In genomic region chr5:151002250-151002649, GRCh38 we compare ENCODE assay signal across 10 cellular contexts. TPM values are rescaled to one million over a fixed set of nuclear protein-coding genes. Genes with fewer than 3 reads are reported as not detected.
DNase-seq lines count a peak whose midpoint lies in the region; ATAC-seq, FAIRE-seq and TF ChIP-seq lines count a peak whose summit lies in the region.
"Had no signal": no experiment of that assay in that cellular context is flagged by ENCODE, and none has a peak within 500 bp of the region (broad histone marks: within the 10 kb centered on the region; RNA-seq: fewer than 3 reads in every experiment).

No MANE protein-coding gene starts in this region.

- H3K9me3 ChIP-seq in K562 (replicated peaks; ENCODE audit: control insufficient read depth, insufficient read depth, low read depth, low read length) (no peaks in the 10 kb centered on the region), HepG2 (ENCODE audit: low read length) (no peaks in the 10 kb centered on the region)
- H3K9me3 ChIP-seq: SJSA1 had no signal

- no peak overlapping the region for H3K9ac ChIP-seq in K562 (ENCODE audit: insufficient read depth in 1 of 2, low read depth in 2 of 2, low read length in 2 of 2)
- no peak overlapping the region for H3K9ac ChIP-seq in HepG2 (ENCODE audit: insufficient read depth, low read depth, low read length)

- H3K27me3 ChIP-seq in K562 (ENCODE audit: control insufficient read depth in 2 of 2, insufficient read depth in 2 of 2, low read length in 2 of 2) (0 out of 5 replicates have a peak, but pooled peaks cover 0 to 5% of the 10 kb centered on the region in 2 experiments), HepG2 (ENCODE audit: control insufficient read depth in 1 of 2, insufficient read depth in 2 of 2, low read length in 2 of 2) (no peaks in the 10 kb centered on the region)
- H3K27me3 ChIP-seq: SJSA1 had no signal

- H4K20me1 ChIP-seq in K562 (replicated peaks; ENCODE audit: control insufficient read depth, insufficient read depth, low read length): no peaks in the 10 kb centered on the region
- no peaks in the 10 kb centered on the region for H4K20me1 ChIP-seq in HepG2 (ENCODE audit: insufficient read depth, low read length)

- H3K4me3 ChIP-seq in K562 (no peak overlapping the region), HepG2 (replicated peaks in 1 of 3; ENCODE audit: insufficient read depth in 1 of 3, low read depth in 2 of 3, low read length in 3 of 3) (no peak overlapping the region)
- H3K4me3 ChIP-seq: SJSA1 had no signal

- ATAC-seq in K562 (peak; percentile 79), HepG2 (peak; percentile 28; the same call in 2 of the 3 replicates), GM19023 (IDR thresholded peaks at IDR 0.05; ENCODE audit: unreplicated experiment) (no peak)

- no peak overlapping the region for H3K4me2 ChIP-seq in K562 (ENCODE audit: insufficient read depth, low read length)
- H3K4me2 ChIP-seq in HepG2 (ENCODE audit: low read depth, low read length): no peak overlapping the region

- H3K4me1 ChIP-seq in K562 (replicated peaks in 1 of 2; ENCODE audit: control insufficient read depth in 2 of 2, insufficient read depth in 2 of 2, low read length in 2 of 2) (peaks cover 0 to 6% of the 10 kb centered on the region in 2 experiments; a peak in 3 of 5 replicates), HepG2 (ENCODE audit: insufficient read depth, low read length) (peaks cover 59% of the 10 kb centered on the region)
- H3K4me1 ChIP-seq: SJSA1 had no signal

- no peaks in the 10 kb centered on the region for H3K36me3 ChIP-seq in K562 (ENCODE audit: control insufficient read depth, insufficient read depth, low read length)
- H3K36me3 ChIP-seq in HepG2 (replicated peaks in 1 of 2; ENCODE audit: control insufficient read depth in 1 of 2, insufficient read depth in 2 of 2, low read length in 2 of 2): no peaks in the 10 kb centered on the region
- H3K36me3 ChIP-seq: SJSA1 had no signal

- no peaks in the 10 kb centered on the region for H3K9me1 ChIP-seq in K562 (ENCODE audit: control insufficient read depth, insufficient read depth, low read length)

- peak; percentile 52 for DNase-seq in AG08395 (ENCODE audit: low spot score)
- DNase-seq in HT-29 (ENCODE audit: low spot score): peak; percentile 56
- DNase-seq in K562 (ENCODE audit: extremely low read depth in 1 of 4, low spot score in 3 of 4): peak; percentile 36 to 61 (median 42)
- peak; percentile 58 for DNase-seq in HepG2 (ENCODE audit: low spot score)
- DNase-seq in activated gamma-delta T cell (lab: John Stamatoyannopoulos, UW): no peak
- no peak for DNase-seq in activated CD4-positive, alpha-beta T cell treated with anti-CD3 and anti-CD28 coated beads for 1 hour
- no peak for DNase-seq in GOT3 (lab: John Stamatoyannopoulos, UW)

- TF ChIP-seq POLR2A in K562 (conservative IDR thresholded peaks at IDR 0.05) (no peak), HepG2 (IDR thresholded peaks at IDR 0.05; ENCODE audit: insufficient read depth in 1 of 2, low read depth in 2 of 2, low read length in 2 of 2) (no peak)

- FAIRE-seq in K562 (lab: Jason Lieb, UNC): peak; percentile 79
- no peak for FAIRE-seq in HepG2 (lab: Jason Lieb, UNC)
- FAIRE-seq: GM12891 had no signal

- CTCF ChIA-PET in K562 (lab: Yijun Ruan, JAX; ENCODE audit: low intra/inter-chr PET ratio) (interaction anchor here (1.3 to 2.8 kb wide), 5 partner anchors 45 to 162 kb away, joined by 4 to 31 read pairs (median 8); no protein-coding TSS in a partner anchor), HepG2 (lab: Yijun Ruan, JAX; ENCODE audit: low intra/inter-chr PET ratio, low total read pairs) (interaction anchor here (1.3 to 2.3 kb wide), 3 partner anchors 46 to 112 kb away, joined by 6 to 27 read pairs (median 19); no protein-coding TSS in a partner anchor)

- TF ChIP-seq CTCF in K562 (IDR thresholded peaks at IDR 0.05 in 2 of 3, conservative IDR thresholded peaks at IDR 0.05 in 1 of 3; ENCODE audit: insufficient read depth in 2 of 3, low read depth in 1 of 3, low read length in 3 of 3) (peak; percentile 56 to 82 (median 68); a peak in 5 of 6 replicates), HepG2 (CRISPR knock-in tag; IDR thresholded peaks at IDR 0.05) (peak; percentile 71)

- BruUV-seq in K562 (replicated peaks; lab: Mats Ljungman, UMichigan) (no TSS peak), HepG2 (replicated peaks; lab: Mats Ljungman, UMichigan) (no TSS peak)

- TF ChIP-seq RAD21 in K562 (CRISPR knock-in tag; conservative IDR thresholded peaks at IDR 0.05 in 1 of 2, IDR thresholded peaks at IDR 0.05 in 1 of 2): peak; percentile 88 to 96
- TF ChIP-seq RAD21 in HepG2 (CRISPR knock-in tag; IDR thresholded peaks at IDR 0.05): peak; percentile 67

- H3K27ac ChIP-seq in K562 (ENCODE audit: extremely low read depth, low read depth, low read length) (no peak overlapping the region), HepG2 (ENCODE audit: extremely low read length, insufficient read depth, low read length) (no peak overlapping the region)
- H3K27ac ChIP-seq: SJSA1 had no signal

- 6% methylated on average over 1 of the region's 2 CpGs for WGBS in K562 (ENCODE audit: insufficient coverage, low coverage, missing lambda C conversion rate)
- WGBS in HepG2 (ENCODE audit: low lambda C conversion rate): 12% methylated on average over 2 of the region's 2 CpGs

- H3K79me2 ChIP-seq in K562 (ENCODE audit: control insufficient read depth, insufficient read depth, low read length): no peaks in the 10 kb centered on the region
- no peaks in the 10 kb centered on the region for H3K79me2 ChIP-seq in HepG2 (ENCODE audit: insufficient read depth, low read length)

- TF ChIP-seq EP300 in K562 (IDR thresholded peaks at IDR 0.05; ENCODE audit: low read length) (no peak), HepG2 (IDR thresholded peaks at IDR 0.05; ENCODE audit: low read depth in 2 of 2, low read length in 2 of 2) (no peak), HepG2 (CRISPR knock-in tag; IDR thresholded peaks at IDR 0.05; ENCODE audit: borderline replicate concordance) (no peak)

- intact Hi-C loops in K562 (cut with micrococcal nuclease): loop anchor here (1.0 to 2.0 kb wide), 5 partner anchors 46 to 237 kb away; no protein-coding TSS in a partner anchor
- intact Hi-C loops in HepG2 (cut with micrococcal nuclease; ENCODE audit: unreplicated experiment): loop anchor here (1.0 to 10.0 kb wide), 4 partner anchors 46 to 223 kb away; partner anchors contain the start of gene CCDC69

- H2AFZ ChIP-seq in K562 (ENCODE audit: low read depth, low read length): no peak overlapping the region
- no peak overlapping the region for H2AFZ ChIP-seq in HepG2 (ENCODE audit: low read length)

- POLR2A ChIA-PET in K562 (lab: Yijun Ruan, JAX): interaction anchor here (0.6 to 1.8 kb wide), 3 partner anchors 8 to 444 kb away, joined by 3 to 4 read pairs (median 3); no protein-coding TSS in a partner anchor
- POLR2A ChIA-PET in HepG2 (lab: Yijun Ruan, JAX): interaction anchor here (0.6 to 0.9 kb wide), 2 partner anchors 18 to 152 kb away, joined by 3 to 4 read pairs; partner anchors contain the start of gene GPX3

- in situ Hi-C loops in K562 (cut with MboI) (loop anchor here (5.0 kb wide), 1 partner anchor 115 kb away; no protein-coding TSS in a partner anchor), HepG2 (cut with HindIII; ENCODE audit: extremely low pct_ligation_motif_present, low pct_unique_long_range_greater_than_20kb) (no loop called here)

RNA-seq across cellular contexts. Expression of gene GPX3, which starts 18.1 kb away (rescaled TPM):
- 35.0 and 36.4 TPM in 2 replicates for total RNA-seq in HT-29 (2014; rRNA removed; shearing (Covaris generic))
- total RNA-seq in K562 (2011; cell fraction: chromatin; rRNA removed; ENCODE audit: low replicate concordance): 0.28 and 0.32 TPM in 2 replicates
- total RNA-seq in K562 (2011; cell fraction: nucleolus; rRNA removed): 0.83 TPM in 1 of 2 replicates, not detected in the other
- total RNA-seq in K562 (2011; cell fraction: nucleoplasm; rRNA removed): not detected in 2 replicates
- total RNA-seq in K562 (2014; rRNA removed) (not detected in 2 replicates), K562 (2014; rRNA removed; fragmentation: Illumina TruSeq; extraction: Trizol) (not detected in 2 replicates), K562 (2015; rRNA removed; fragmentation: Illumina TruSeq; extraction: Trizol) (not detected in 2 replicates), K562 (2021) (0.72 and 0.86 TPM in 2 replicates), HepG2 (2016; rRNA removed; fragmentation: Illumina TruSeq; extraction: Trizol) (31.9 and 33.8 TPM in 2 replicates)
- polyA plus RNA-seq in K562 (2011; rRNA removed) (0.16 TPM in 1 of 2 replicates, not detected in the other), K562 (2014; fragmentation: Illumina TruSeq; extraction: Trizol) (0.25 TPM in 1 of 2 replicates, not detected in the other), K562 (2014; fragmentation: Nextera tagmentation; extraction: Ambion mirVana) (not detected), K562 (2014; rRNA removed) (not detected in 2 replicates), HepG2 (2011; rRNA removed) (1,506 and 1,892 TPM in 2 replicates)
- polyA plus RNA-seq in K562 (2011; cell fraction: cytosol; rRNA removed): 0.10 and 0.44 TPM in 2 replicates
- polyA plus RNA-seq in K562 (2011; cell fraction: nucleus; rRNA removed): 0.10 TPM in 1 of 2 replicates, not detected in the other
- 0.87 and 2.2 TPM in 2 replicates for polyA plus RNA-seq in K562 (2012)
- polyA minus RNA-seq in K562 (2011; rRNA and poly(A)+ RNA removed): not detected in 2 replicates
- 2.3 TPM in 1 of 2 replicates, not detected in the other for polyA minus RNA-seq in K562 (2011; cell fraction: cytosol; rRNA and poly(A)+ RNA removed)
- not detected in 2 replicates for polyA minus RNA-seq in K562 (2011; cell fraction: nucleus; rRNA and poly(A)+ RNA removed)
- 15.0 and 22.4 TPM in 2 replicates for total RNA-seq in HepG2 (2016; cell fraction: cytosol; rRNA removed; fragmentation: Illumina TruSeq; extraction: Trizol; ENCODE audit: low read depth)
- total RNA-seq in HepG2 (2016; cell fraction: insoluble cytoplasmic fraction; rRNA removed; fragmentation: Illumina TruSeq; extraction: Trizol): 27.5 and 35.1 TPM in 2 replicates
- total RNA-seq in HepG2 (2016; cell fraction: membrane; rRNA removed; fragmentation: Illumina TruSeq; extraction: Trizol): 43.3 and 53.5 TPM in 2 replicates
- total RNA-seq in HepG2 (2016; cell fraction: nucleus; rRNA removed; fragmentation: Illumina TruSeq; extraction: Trizol): 37.4 and 44.4 TPM in 2 replicates
- polyA plus RNA-seq in HepG2 (2011; cell fraction: cytosol; rRNA removed): 1,827 and 1,911 TPM in 2 replicates
- polyA plus RNA-seq in HepG2 (2011; cell fraction: nucleus; rRNA removed): 579 and 581 TPM in 2 replicates
- polyA plus RNA-seq in HepG2 (2012): 440 and 606 TPM in 2 replicates
- polyA plus RNA-seq in HepG2 (2016; cell fraction: cytosol; fragmentation: Illumina TruSeq; extraction: Trizol; ENCODE audit: low read depth): 58.7 and 88.7 TPM in 2 replicates
- polyA plus RNA-seq in HepG2 (2016; cell fraction: insoluble cytoplasmic fraction; fragmentation: Illumina TruSeq; extraction: Trizol; ENCODE audit: low read depth): 65.0 and 89.5 TPM in 2 replicates
- polyA plus RNA-seq in HepG2 (2016; cell fraction: membrane; fragmentation: Illumina TruSeq; extraction: Trizol; ENCODE audit: low read depth): 111 and 130 TPM in 2 replicates
- polyA plus RNA-seq in HepG2 (2016; cell fraction: nucleus; fragmentation: Illumina TruSeq; extraction: Trizol; ENCODE audit: insufficient read depth, low read depth): 94.5 and 99.0 TPM in 2 replicates
- polyA minus RNA-seq in HepG2 (2011; rRNA and poly(A)+ RNA removed; ENCODE audit: low replicate concordance): 1.3 and 2,208 TPM in 2 replicates
- polyA minus RNA-seq in HepG2 (2011; cell fraction: cytosol; rRNA and poly(A)+ RNA removed): 329 and 350 TPM in 2 replicates
- polyA minus RNA-seq in HepG2 (2011; cell fraction: nucleus; rRNA and poly(A)+ RNA removed): 159 and 243 TPM in 2 replicates

Comparison
In these comparisons a context has a peak if more than half of its experiments do, and no peak if none do; other contexts are left out.
1. DNase-seq: peak in AG08395 (single experiment), HT-29 (single experiment), K562 (4 of 4) and HepG2 (single experiment); none in activated gamma-delta T cell (single experiment), activated CD4-positive, alpha-beta T cell treated with anti-CD3 and anti-CD28 coated beads for 1 hour (single experiment) and GOT3 (single experiment).
2. RNA of gene GPX3, which starts 18.1 kb away (total RNA-seq): 35.0 to 36.4 TPM in HT-29 and 15.0 to 53.5 TPM in HepG2; 0.28 to 0.86 TPM in K562; every median in the first group is over 4 times any median in the second.